20 cellular contexts compared by ENCODE assay signal in genomic region chr17:40484973-40485530, GRCh38. TPM values are rescaled to one million over a fixed set of nuclear protein-coding genes. Genes with fewer than 3 reads are reported as not detected.
DNase-seq lines count a peak whose midpoint lies in the region; ATAC-seq, FAIRE-seq and TF ChIP-seq lines count a peak whose summit lies in the region.
"Had no signal": no experiment of that assay in that cellular context is flagged by ENCODE, and none has a peak within 500 bp of the region (broad histone marks: within the 10 kb centered on the region; RNA-seq: fewer than 3 reads in every experiment).

No MANE protein-coding gene starts in this region.

- H3K9me3 ChIP-seq in naive thymus-derived CD4-positive, alpha-beta T cell (ENCODE audit: control insufficient read depth in 2 of 3, low read length in 3 of 3): no peaks in the 10 kb centered on the region

- peaks cover 27 to 29% of the 10 kb centered on the region in 2 donors for H3K4me1 ChIP-seq in naive thymus-derived CD4-positive, alpha-beta T cell (ENCODE audit: control insufficient read depth in 2 of 2, insufficient read depth in 2 of 2, low read length in 2 of 2)

- intact Hi-C loops in MCF 10A (cut with micrococcal nuclease): no loop called here
- intact Hi-C loops in naive thymus-derived CD4-positive, alpha-beta T cell (cut with micrococcal nuclease): loop anchor here (5.0 kb wide), 2 partner anchors 38 to 43 kb away; partner anchors contain the start of gene IGFBP4 (in 1 of the 2)

- H3K4me3 Mint-ChIP-seq in activated T-cell treated with anti-CD3 and anti-CD28 coated beads, Interleukin-2, amount 50 U/mL, for 72 hours: peak overlapping the region in 1 of 2 donors; percentile 12
- no peak overlapping the region for H3K4me3 Mint-ChIP-seq in activated T-cell treated with anti-CD3 and anti-CD28 coated beads, Interleukin-2, amount 50 U/mL, for 24 hours
- H3K4me3 Mint-ChIP-seq in MCF 10A (ENCODE audit: unreplicated experiment): peak overlapping the region; percentile 54
- H3K4me3 Mint-ChIP-seq in naive thymus-derived CD4-positive, alpha-beta T cell: no peak overlapping the region
- H3K4me3 Mint-ChIP-seq: activated naive CD8-positive, alpha-beta T cell; neural progenitor cell; stimulated activated memory B cell treated with anti-CD40 and anti-IgM and Interleukin-4, amounts not matched to agents 10 μg/mL and 1 μg/mL and 100 μg/mL, for 72 hours had no signal

- H3K27ac Mint-ChIP-seq in activated T-cell treated with anti-CD3 and anti-CD28 coated beads, Interleukin-2, amount 50 U/mL, for 72 hours: peak overlapping the region; percentile 50
- no peak overlapping the region for H3K27ac Mint-ChIP-seq in activated T-cell treated with anti-CD3 and anti-CD28 coated beads, Interleukin-2, amount 50 U/mL, for 24 hours
- peak overlapping the region; percentile 89 for H3K27ac Mint-ChIP-seq in MCF 10A (ENCODE audit: low read depth, unreplicated experiment)
- H3K27ac Mint-ChIP-seq in naive thymus-derived CD4-positive, alpha-beta T cell: peak overlapping the region in 8 of 9 donors; percentile 4 to 99 (median 80)
- H3K27ac Mint-ChIP-seq: activated naive CD8-positive, alpha-beta T cell; neural progenitor cell; stimulated activated memory B cell treated with anti-CD40 and anti-IgM and Interleukin-4, amounts not matched to agents 10 μg/mL and 1 μg/mL and 100 μg/mL, for 72 hours had no signal

- no TSS peak for BruUV-seq in MCF 10A (replicated peaks; lab: Mats Ljungman, UMichigan)

- no peaks in the 10 kb centered on the region for H3K27me3 ChIP-seq in naive thymus-derived CD4-positive, alpha-beta T cell (ENCODE audit: control insufficient read depth in 2 of 2, insufficient read depth in 2 of 2, low read length in 2 of 2)
- H3K27me3 ChIP-seq: neural progenitor cell had no signal

- FAIRE-seq in urothelium cell line (lab: Jason Lieb, UNC) (peak; percentile 35), frontal cortex (lab: Jason Lieb, UNC) (no peak)

- no peak overlapping the region for H3K4me3 ChIP-seq in naive thymus-derived CD4-positive, alpha-beta T cell (ENCODE audit: low read length)
- H3K4me3 ChIP-seq: neural progenitor cell had no signal

- CTCF ChIA-PET in MCF 10A (lab: Yijun Ruan, JAX): interaction anchor here (0.6 to 2.2 kb wide), 4 partner anchors 8 to 49 kb away, joined by 3 to 9 read pairs (median 4); no protein-coding TSS in a partner anchor
- CTCF ChIA-PET in naive thymus-derived CD4-positive, alpha-beta T cell (lab: Charles Lee): interaction anchor here (0.6 to 1.8 kb wide), 2 partner anchors 9 to 299 kb away, joined by 4 to 5 read pairs; no protein-coding TSS in a partner anchor

- peaks cover 89% of the 10 kb centered on the region for H3K4me1 Mint-ChIP-seq in activated T-cell treated with anti-CD3 and anti-CD28 coated beads, Interleukin-2, amount 50 U/mL, for 72 hours (ENCODE audit: low read depth)
- peaks cover 81% of the 10 kb centered on the region for H3K4me1 Mint-ChIP-seq in activated T-cell treated with anti-CD3 and anti-CD28 coated beads, Interleukin-2, amount 50 U/mL, for 24 hours (ENCODE audit: low read depth)
- peaks cover 83% of the 10 kb centered on the region for H3K4me1 Mint-ChIP-seq in MCF 10A (ENCODE audit: insufficient read depth, unreplicated experiment)
- H3K4me1 Mint-ChIP-seq in naive thymus-derived CD4-positive, alpha-beta T cell: peaks cover 31 to 85% (median 78%) of the 10 kb centered on the region in 7 donors

- no peaks in the 10 kb centered on the region for H3K27me3 Mint-ChIP-seq in activated T-cell treated with anti-CD3 and anti-CD28 coated beads, Interleukin-2, amount 50 U/mL, for 72 hours (ENCODE audit: low read depth)
- no peaks in the 10 kb centered on the region for H3K27me3 Mint-ChIP-seq in activated T-cell treated with anti-CD3 and anti-CD28 coated beads, Interleukin-2, amount 50 U/mL, for 24 hours
- no peaks in the 10 kb centered on the region for H3K27me3 Mint-ChIP-seq in MCF 10A (ENCODE audit: insufficient read depth, unreplicated experiment)
- no peaks in the 10 kb centered on the region for H3K27me3 Mint-ChIP-seq in naive thymus-derived CD4-positive, alpha-beta T cell
- H3K27me3 Mint-ChIP-seq: activated naive CD8-positive, alpha-beta T cell; stimulated activated memory B cell treated with anti-CD40 and anti-IgM and Interleukin-4, amounts not matched to agents 10 μg/mL and 1 μg/mL and 100 μg/mL, for 72 hours had no signal

- no peaks in the 10 kb centered on the region for H3K9me3 Mint-ChIP-seq in activated T-cell treated with anti-CD3 and anti-CD28 coated beads, Interleukin-2, amount 50 U/mL, for 72 hours
- H3K9me3 Mint-ChIP-seq in activated T-cell treated with anti-CD3 and anti-CD28 coated beads, Interleukin-2, amount 50 U/mL, for 24 hours: no peaks in the 10 kb centered on the region
- H3K9me3 Mint-ChIP-seq in MCF 10A (ENCODE audit: unreplicated experiment): no peaks in the 10 kb centered on the region
- H3K9me3 Mint-ChIP-seq in naive thymus-derived CD4-positive, alpha-beta T cell: peaks cover 0 to 1% (median 0%) of the 10 kb centered on the region in 11 donors
- H3K9me3 Mint-ChIP-seq: neural progenitor cell; stimulated activated memory B cell treated with anti-CD40 and anti-IgM and Interleukin-4, amounts not matched to agents 10 μg/mL and 1 μg/mL and 100 μg/mL, for 72 hours had no signal

- H3K36me3 ChIP-seq in naive thymus-derived CD4-positive, alpha-beta T cell (ENCODE audit: control insufficient read depth in 2 of 3, insufficient read depth in 3 of 3, low read length in 3 of 3): no peaks in the 10 kb centered on the region
- H3K36me3 ChIP-seq: neural progenitor cell had no signal

- no peak for TF ChIP-seq CTCF in MCF 10A (IDR thresholded peaks at IDR 0.05; ENCODE audit: unreplicated experiment)

- no peak for ATAC-seq in activated T-cell treated with anti-CD3 and anti-CD28 coated beads, Interleukin-2, amount 50 U/mL, for 72 hours (replicated peaks in 1 of 2)
- ATAC-seq in naive thymus-derived CD4-positive, alpha-beta T cell: no peak
- ATAC-seq: stimulated activated memory B cell treated with anti-CD40 and anti-IgM and Interleukin-4, amounts not matched to agents 10 μg/mL and 1 μg/mL and 100 μg/mL, for 72 hours had no signal

- no peak for DNase-seq in activated T-cell treated with anti-CD3 and anti-CD28 coated beads, Interleukin-2, amount 50 U/mL, for 72 hours
- DNase-seq in activated T-cell treated with anti-CD3 and anti-CD28 coated beads, Interleukin-2, amount 50 U/mL, for 24 hours: no peak
- DNase-seq in MCF 10A (ENCODE audit: unreplicated experiment) (no peak), urothelium cell line (ENCODE audit: low spot score) (no peak), frontal cortex (ENCODE audit: low spot score in 2 of 2) (no peak), HCEC 1CT (no peak), NCI-H2029 treated with DMSO at 0.1 percent for 48 hours (lab: John Stamatoyannopoulos, UW) (no peak)
- no peak for DNase-seq in naive thymus-derived CD4-positive, alpha-beta T cell
- DNase-seq: activated CD8-positive, alpha-beta memory T cell treated with anti-CD3 and anti-CD28 coated beads, Interleukin-2, amount 50 U/mL, for 48 hours; cerebellar nuclear complex; COR-L47; NCI-H2029; NCI-H526; OCI-M1 had no signal

- POLR2A ChIA-PET in MCF 10A (lab: Yijun Ruan, JAX): interaction anchor here (0.8 to 21.4 kb wide), 12 partner anchors 10 to 1203 kb away, joined by 3 to 703 read pairs (median 16); partner anchors contain the start of gene TNS4
- POLR2A ChIA-PET in naive thymus-derived CD4-positive, alpha-beta T cell (lab: Charles Lee): interaction anchor here (1.3 to 2.5 kb wide), 2 partner anchors 9 to 47 kb away, joined by 4 to 7 read pairs; no protein-coding TSS in a partner anchor

- H3K27ac ChIP-seq in naive thymus-derived CD4-positive, alpha-beta T cell (ENCODE audit: low read depth, low read length): no peak overlapping the region
- H3K27ac ChIP-seq: neural progenitor cell had no signal

- H3K36me3 Mint-ChIP-seq in activated T-cell treated with anti-CD3 and anti-CD28 coated beads, Interleukin-2, amount 50 U/mL, for 72 hours (ENCODE audit: insufficient read depth in 2 of 2): peaks cover 0 to under 1% of the 10 kb centered on the region in 2 donors
- no peaks in the 10 kb centered on the region for H3K36me3 Mint-ChIP-seq in activated T-cell treated with anti-CD3 and anti-CD28 coated beads, Interleukin-2, amount 50 U/mL, for 24 hours (ENCODE audit: low read depth)
- peaks cover 100% of the 10 kb centered on the region for H3K36me3 Mint-ChIP-seq in MCF 10A (ENCODE audit: insufficient read depth, unreplicated experiment)
- H3K36me3 Mint-ChIP-seq in naive thymus-derived CD4-positive, alpha-beta T cell: peaks cover 0 to 2% (median 0%) of the 10 kb centered on the region in 5 donors
- H3K36me3 Mint-ChIP-seq: activated naive CD8-positive, alpha-beta T cell; neural progenitor cell; stimulated activated memory B cell treated with anti-CD40 and anti-IgM and Interleukin-4, amounts not matched to agents 10 μg/mL and 1 μg/mL and 100 μg/mL, for 72 hours had no signal

RNA-seq across cellular contexts. Expression of gene TNS4, which starts 16.4 kb away (rescaled TPM):
- 10 to 100 TPM in 1 of 2 donors, 1 to 10 TPM in 1; 9.9 to 10.6 TPM for total RNA-seq in activated T-cell treated with anti-CD3 and anti-CD28 coated beads, Interleukin-2, amount 50 U/mL, for 72 hours
- total RNA-seq in MCF 10A (2022): 387 and 522 TPM in 2 replicates
- 10 to 100 TPM in 1 of 5 experiments, 1 to 10 TPM in 2, not detected in 2; 1.2 to 10.3 (median 1.3) TPM for total RNA-seq in naive thymus-derived CD4-positive, alpha-beta T cell
- polyA plus RNA-seq in naive thymus-derived CD4-positive, alpha-beta T cell: not detected
- not detected for total RNA-seq in frontal cortex
- total RNA-seq: H4, lung microvascular endothelial cell had no signal
- polyA plus RNA-seq: right cardiac atrium had no signal

RNA-seq across cellular contexts. Expression of gene IGFBP4, which starts 41.8 kb away (rescaled TPM):
- total RNA-seq in activated T-cell treated with anti-CD3 and anti-CD28 coated beads, Interleukin-2, amount 50 U/mL, for 72 hours: 10 to 100 TPM; 47.1 to 58.4 TPM
- total RNA-seq in MCF 10A (2022) (6.5 and 14.4 TPM in 2 replicates), frontal cortex (7.3 TPM)
- total RNA-seq in naive thymus-derived CD4-positive, alpha-beta T cell: 100 to 1,000 TPM in 1 of 5 experiments, 1 to 10 TPM in 4; 1.5 to 116 (median 1.9) TPM
- polyA plus RNA-seq in naive thymus-derived CD4-positive, alpha-beta T cell: 1 to 10 TPM in 1 of 2 donors, under 1 TPM in 1; 0.45 to 1.0 TPM

Comparison
In these comparisons a context has a peak if more than half of its experiments do, and no peak if none do; other contexts are left out.
1. RNA of gene TNS4, which starts 16.4 kb away (total RNA-seq): 387 to 522 TPM in MCF 10A; 9.9 to 10.6 TPM in activated T-cell treated with anti-CD3 and anti-CD28 coated beads, Interleukin-2, amount 50 U/mL, for 72 hours, 1.2 to 10.3 TPM in naive thymus-derived CD4-positive, alpha-beta T cell and not detected in frontal cortex (single experiment); every median in the first group is over 10 times any median in the second.